ENCODE assay signal across 22 cellular contexts in genomic region chr2:4678937-4679336, GRCh38.
"Had no signal": no experiment of that assay in that cellular context is flagged by ENCODE, and none has a peak within 500 bp of the region (broad histone marks: within the 10 kb centered on the region; RNA-seq: fewer than 3 reads in every experiment).

No MANE protein-coding gene starts in this region.

- H3K27ac ChIP-seq: brain microvascular endothelial cell, heart right ventricle, neutrophil, parathyroid adenoma, tibial artery, VCaP had no signal

- DNase-seq: activated CD4-positive, alpha-beta T cell treated with anti-CD3 and anti-CD28 coated beads, Interleukin-2, amount 10 ng/mL, durations not matched to agents 7 days and 5 days; activated CD4-positive, CD25-positive, alpha-beta regulatory T cell treated with anti-CD3 and anti-CD28 coated beads, Interleukin-2, amount 50 U/mL, for 72 hours; activated CD8-positive, alpha-beta T cell treated with anti-CD3 and anti-CD28 coated beads, Interleukin-2, amount 10 ng/mL, durations not matched to agents 7 days and 5 days; aorta; brain microvascular endothelial cell; caudate nucleus; effector CD4-positive, alpha-beta T cell; erythroblast; foreskin fibroblast; heart right ventricle; kidney glomerular epithelial cell; left ventricle myocardium superior; mammary epithelial cell; midbrain; natural killer cell; right cardiac atrium; stimulated activated CD4-positive, alpha-beta T cell treated with anti-CD3 and anti-CD28 coated beads, Interleukin-12 subunit alpha, Interleukin-12 subunit beta, amount 100 ng/mL, for 4 hours; tibial artery had no signal

- H3K36me3 ChIP-seq: brain microvascular endothelial cell, heart right ventricle, neutrophil, tibial artery had no signal

- H2AFZ ChIP-seq: parathyroid adenoma had no signal

- H3K4me3 ChIP-seq: heart right ventricle, tibial artery had no signal

- H3K79me2 ChIP-seq: parathyroid adenoma had no signal

- H3K4me1 ChIP-seq: heart right ventricle, parathyroid adenoma, tibial artery had no signal

- ATAC-seq: activated CD8-positive, alpha-beta T cell treated with anti-CD3 and anti-CD28 coated beads, Interleukin-2, amount 10 ng/mL, durations not matched to agents 7 days and 5 days; activated naive CD4-positive, alpha-beta T cell treated with anti-CD3 and anti-CD28 coated beads, Interleukin-2, amount 50 U/mL, for 72 hours; heart right ventricle; left ventricle myocardium superior; natural killer cell; right cardiac atrium had no signal

- H3K9me3 ChIP-seq: neutrophil, tibial artery had no signal

- H3K9ac ChIP-seq: parathyroid adenoma had no signal

- H3K27me3 ChIP-seq: brain microvascular endothelial cell, neutrophil, tibial artery had no signal
